10 cellular contexts compared by ENCODE assay signal in the genomic region with DNA sequence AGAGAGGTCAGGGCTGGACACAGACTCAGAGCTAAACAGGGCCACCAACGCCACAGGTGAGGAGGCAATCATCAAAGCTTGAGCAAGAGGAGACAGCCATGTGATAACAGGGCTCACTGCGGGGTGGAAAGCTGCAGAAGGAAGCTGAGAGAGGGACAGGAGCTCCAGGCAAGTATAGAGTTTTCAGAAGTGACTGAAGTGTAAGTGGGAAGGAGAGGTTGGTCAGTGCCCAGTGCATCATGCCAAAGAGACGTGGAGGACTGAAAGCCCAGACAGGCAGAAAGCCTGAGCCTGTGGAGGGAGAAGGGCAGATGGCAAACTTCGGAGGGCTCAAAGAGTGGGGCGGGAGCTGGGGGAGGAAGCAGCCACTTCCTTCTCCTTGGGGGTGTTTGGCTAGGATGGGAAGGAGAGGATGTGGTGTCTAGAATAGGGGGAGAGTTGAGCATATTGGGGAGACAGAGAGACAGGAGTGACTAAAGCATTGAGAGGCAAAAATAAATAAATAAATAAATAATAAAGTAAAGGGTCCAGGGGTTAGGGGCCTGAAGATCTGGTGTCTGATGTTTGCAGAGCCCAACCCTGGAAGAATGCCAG. TPM values are rescaled to one million over a fixed set of nuclear protein-coding genes. Genes with fewer than 3 reads are reported as not detected.
A peak's percentile ranks its signal among the peaks of the same experiment; 100 is the strongest.
DNase-seq lines count a peak whose midpoint lies in the region; TF ChIP-seq lines count a peak whose summit lies in the region.
"Had no signal": no experiment of that assay in that cellular context is flagged by ENCODE, and none has a peak within 500 bp of the region (broad histone marks: within the 10 kb centered on the region; RNA-seq: fewer than 3 reads in every experiment).

No MANE protein-coding gene starts in this region.

- no peaks in the 10 kb centered on the region for H3K36me3 Mint-ChIP-seq in endothelial cell (ENCODE audit: low read depth, unreplicated experiment)

- peak; percentile 49 for DNase-seq in NCI-H510A treated with DMSO at 0.1 percent for 48 hours (lab: John Stamatoyannopoulos, UW)
- DNase-seq in NCI-H510A (lab: John Stamatoyannopoulos, UW), result no peak
- peak; percentile 39 for DNase-seq in MV-4-11 (lab: John Stamatoyannopoulos, UW)
- no peak for DNase-seq in endothelial cell (ENCODE audit: low spot score)
- no peak for DNase-seq in T-helper 9 cell
- no peak for DNase-seq in GM13976 (ENCODE audit: low spot score)
- DNase-seq in NCI-H1048 (lab: John Stamatoyannopoulos, UW), result no peak
- DNase-seq: SW 1271 had no signal

- H3K27me3 Mint-ChIP-seq in endothelial cell (ENCODE audit: unreplicated experiment), result peaks cover 27% of the 10 kb centered on the region

- peak overlapping the region; percentile 72 for H3K27ac Mint-ChIP-seq in endothelial cell (ENCODE audit: unreplicated experiment)
- H3K27ac Mint-ChIP-seq: activated T-helper 17 cell treated with anti-CD3 and anti-CD28 coated beads, Interleukin-2, amount 50 U/mL, for 72 hours had no signal

- no peak overlapping the region for H3K27ac ChIP-seq in rectal smooth muscle tissue (ENCODE audit: low read depth, low read length)

- peaks cover 46% of the 10 kb centered on the region for H3K4me1 Mint-ChIP-seq in endothelial cell (ENCODE audit: unreplicated experiment)

- peaks cover 18% of the 10 kb centered on the region for H3K4me1 ChIP-seq in rectal smooth muscle tissue (ENCODE audit: control insufficient read depth, insufficient read depth, low read length)

- peaks cover 5% of the 10 kb centered on the region for H3K27me3 ChIP-seq in rectal smooth muscle tissue (ENCODE audit: control insufficient read depth, insufficient read depth, low read length)

- H3K9ac ChIP-seq in rectal smooth muscle tissue (ENCODE audit: low read length), result no peak overlapping the region

- H3K4me3 ChIP-seq in rectal smooth muscle tissue (ENCODE audit: low read length), result peak overlapping the region; percentile 29

- H3K9me3 Mint-ChIP-seq in endothelial cell (ENCODE audit: unreplicated experiment), result no peaks in the 10 kb centered on the region
- H3K9me3 Mint-ChIP-seq: activated T-helper 17 cell treated with anti-CD3 and anti-CD28 coated beads, Interleukin-2, amount 50 U/mL, for 72 hours had no signal

- TF ChIP-seq CTCF in endothelial cell (IDR thresholded peaks at IDR 0.05; ENCODE audit: unreplicated experiment) (no peak), GM13976 (IDR thresholded peaks at IDR 0.05; ENCODE audit: borderline replicate concordance, control extremely low read depth, extremely low read depth, insufficient read depth, missing control alignments) (no peak)

- peaks cover 2% of the 10 kb centered on the region for H3K36me3 ChIP-seq in rectal smooth muscle tissue (ENCODE audit: control insufficient read depth, insufficient read depth, low read length)

- in situ Hi-C loops in GM13976 (cut with MboI; ENCODE audit: low sequenced_read_pairs, unreplicated experiment), result no loop called here

- H3K4me3 Mint-ChIP-seq in endothelial cell (ENCODE audit: unreplicated experiment), result peak overlapping the region; percentile 78

RNA-seq across cellular contexts. Expression of gene KIFC3, which starts 2.6 kb away (rescaled TPM):
- total RNA-seq in endothelial cell (ENCODE audit: unreplicated experiment), result 15.4 TPM

Comparison
In these comparisons a context has a peak if more than half of its experiments do, and no peak if none do; other contexts are left out.
1. DNase-seq: peak in NCI-H510A treated with DMSO at 0.1 percent for 48 hours (single experiment) and MV-4-11 (single experiment); none in NCI-H510A (single experiment), endothelial cell (single experiment), T-helper 9 cell (single experiment), GM13976 (single experiment) and NCI-H1048 (single experiment).